ENCODE assay signal across 8 cellular contexts in the genomic region with DNA sequence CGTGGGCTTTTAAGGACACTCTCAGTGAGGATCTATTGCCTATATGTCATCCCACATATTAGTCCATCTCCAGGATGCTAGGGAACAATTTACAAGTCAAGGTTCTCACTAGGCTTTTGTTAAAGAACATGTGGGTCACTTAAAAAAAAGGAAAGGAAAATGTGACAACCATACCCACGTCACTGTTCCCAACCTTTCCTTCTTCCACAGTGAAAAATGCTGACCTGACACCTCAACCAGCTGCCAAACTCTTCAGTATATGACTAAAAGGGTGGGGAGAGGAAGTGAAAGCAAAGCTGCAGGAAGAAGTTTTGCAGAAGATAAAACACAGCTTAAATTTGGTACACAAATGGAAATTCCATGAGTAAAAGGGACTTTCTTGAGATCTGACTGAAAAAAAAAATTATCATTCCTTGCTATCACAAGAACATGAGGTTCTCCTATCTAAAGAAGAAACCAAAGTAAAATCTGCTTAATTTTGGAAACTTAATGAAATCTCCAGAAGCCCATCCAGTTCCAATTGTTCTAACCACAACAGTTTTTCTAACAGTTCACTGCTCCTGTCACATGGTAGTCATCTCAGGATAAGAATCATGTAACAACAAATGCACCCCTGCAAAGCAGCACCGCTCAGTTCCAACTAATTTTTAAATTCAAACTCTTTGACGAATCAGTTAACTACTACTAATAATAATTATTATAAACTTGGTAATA.
DNase-seq lines count a peak whose midpoint lies in the region; ATAC-seq and TF ChIP-seq lines count a peak whose summit lies in the region.

No MANE protein-coding gene starts in this region.

- H3K4me3 ChIP-seq in NB4 (ENCODE audit: low read depth, low read length) (no peak overlapping the region), choroid plexus epithelial cell (ENCODE audit: low read depth, low read length) (no peak overlapping the region)

- H3K9me3 Mint-ChIP-seq in activated CD8-positive, alpha-beta memory T cell treated with anti-CD3 and anti-CD28 coated beads, Interleukin-2, amount 10 ng/mL, durations not matched to agents 7 days and 5 days (ENCODE audit: low read depth): no peaks in the 10 kb centered on the region
- no peaks in the 10 kb centered on the region for H3K9me3 Mint-ChIP-seq in mesothelial cell of epicardium

- H3K4me3 Mint-ChIP-seq in activated CD8-positive, alpha-beta memory T cell treated with anti-CD3 and anti-CD28 coated beads, Interleukin-2, amount 10 ng/mL, durations not matched to agents 7 days and 5 days: no peak overlapping the region
- no peak overlapping the region for H3K4me3 Mint-ChIP-seq in mesothelial cell of epicardium

- peak; percentile 47 for ATAC-seq in activated CD8-positive, alpha-beta memory T cell treated with anti-CD3 and anti-CD28 coated beads, Interleukin-2, amount 10 ng/mL, durations not matched to agents 7 days and 5 days
- ATAC-seq in HG02938 (IDR thresholded peaks at IDR 0.05; ENCODE audit: unreplicated experiment): no peak

- no peak for DNase-seq in activated CD8-positive, alpha-beta memory T cell treated with anti-CD3 and anti-CD28 coated beads, Interleukin-2, amount 10 ng/mL, durations not matched to agents 7 days and 5 days
- DNase-seq in activated CD8-positive, alpha-beta memory T cell treated with anti-CD3 and anti-CD28 coated beads for 24 hours: no peak
- DNase-seq in NB4 (ENCODE audit: low read depth) (peak; percentile 61), choroid plexus epithelial cell (ENCODE audit: low read depth) (peak; percentile 79), mesothelial cell of epicardium (ENCODE audit: low spot score in 2 of 2, unreplicated experiment in 2 of 2) (no peak), NCI-H524 treated with DMSO at 0.1 percent for 48 hours (lab: John Stamatoyannopoulos, UW) (no peak), SK-N-DZ (ENCODE audit: low spot score) (no peak)

- no peaks in the 10 kb centered on the region for H3K36me3 Mint-ChIP-seq in activated CD8-positive, alpha-beta memory T cell treated with anti-CD3 and anti-CD28 coated beads, Interleukin-2, amount 10 ng/mL, durations not matched to agents 7 days and 5 days
- H3K36me3 Mint-ChIP-seq in mesothelial cell of epicardium: no peaks in the 10 kb centered on the region

- peaks cover 37% of the 10 kb centered on the region for H3K4me1 Mint-ChIP-seq in activated CD8-positive, alpha-beta memory T cell treated with anti-CD3 and anti-CD28 coated beads, Interleukin-2, amount 10 ng/mL, durations not matched to agents 7 days and 5 days
- peaks cover 67% of the 10 kb centered on the region for H3K4me1 Mint-ChIP-seq in mesothelial cell of epicardium

- no peaks in the 10 kb centered on the region for H3K27me3 Mint-ChIP-seq in activated CD8-positive, alpha-beta memory T cell treated with anti-CD3 and anti-CD28 coated beads, Interleukin-2, amount 10 ng/mL, durations not matched to agents 7 days and 5 days
- no peaks in the 10 kb centered on the region for H3K27me3 Mint-ChIP-seq in mesothelial cell of epicardium (ENCODE audit: low read depth)

- no peak for TF ChIP-seq POLR2A in NB4 (IDR thresholded peaks at IDR 0.05; ENCODE audit: extremely low read depth, insufficient read length)

- TF ChIP-seq CTCF in NB4 (IDR thresholded peaks at IDR 0.05; ENCODE audit: low read depth, low read length): no peak
- TF ChIP-seq CTCF in choroid plexus epithelial cell (conservative IDR thresholded peaks at IDR 0.05; ENCODE audit: low read depth, low read length): no peak
- TF ChIP-seq CTCF in mesothelial cell of epicardium (IDR thresholded peaks at IDR 0.05; ENCODE audit: unreplicated experiment): no peak

- peak overlapping the region; percentile 40 for H3K27ac Mint-ChIP-seq in activated CD8-positive, alpha-beta memory T cell treated with anti-CD3 and anti-CD28 coated beads, Interleukin-2, amount 10 ng/mL, durations not matched to agents 7 days and 5 days
- H3K27ac Mint-ChIP-seq in mesothelial cell of epicardium: peak overlapping the region; percentile 80

- CTCF ChIA-PET in activated CD8-positive, alpha-beta memory T cell treated with anti-CD3 and anti-CD28 coated beads, Interleukin-2, amount 10 ng/mL, durations not matched to agents 7 days and 5 days (lab: Charles Lee): interaction anchor here (0.7 to 6.4 kb wide), 15 partner anchors 8 to 356 kb away, joined by 3 to 100 read pairs (median 4); a partner anchor contains a TSS

Comparison
In these comparisons a context has a peak if more than half of its experiments do, and no peak if none do; other contexts are left out.
1. DNase-seq: peak in NB4 (single experiment) and choroid plexus epithelial cell (single experiment); none in activated CD8-positive, alpha-beta memory T cell treated with anti-CD3 and anti-CD28 coated beads, Interleukin-2, amount 10 ng/mL, durations not matched to agents 7 days and 5 days (single experiment), activated CD8-positive, alpha-beta memory T cell treated with anti-CD3 and anti-CD28 coated beads for 24 hours (single experiment), mesothelial cell of epicardium (0 of 2), NCI-H524 treated with DMSO at 0.1 percent for 48 hours (single experiment) and SK-N-DZ (single experiment).